19 cellular contexts compared by ENCODE assay signal in the genomic region with DNA sequence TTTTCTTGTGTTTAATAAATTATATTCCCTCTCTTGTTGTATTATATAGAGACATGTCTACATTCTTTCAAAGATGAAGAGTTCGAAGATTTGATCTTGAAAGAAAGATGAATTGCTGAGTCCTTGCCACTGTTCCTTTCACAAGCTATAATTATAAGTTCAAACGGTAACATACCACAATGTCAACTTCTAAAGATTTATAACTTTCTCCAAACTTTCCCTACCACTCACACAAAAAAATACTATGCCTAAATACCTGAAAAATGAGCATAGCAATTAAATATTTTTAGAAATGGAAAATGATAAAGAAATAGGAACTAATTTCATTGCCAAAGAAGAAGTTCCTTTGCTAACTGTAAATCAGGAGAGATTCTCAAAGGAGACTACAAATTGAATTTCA. TPM values are rescaled to one million over a fixed set of nuclear protein-coding genes. Genes with fewer than 3 reads are reported as not detected.
DNase-seq lines count a peak whose midpoint lies in the region; ATAC-seq, FAIRE-seq and TF ChIP-seq lines count a peak whose summit lies in the region.
"Had no signal": no experiment of that assay in that cellular context is flagged by ENCODE, and none has a peak within 500 bp of the region (broad histone marks: within the 10 kb centered on the region; RNA-seq: fewer than 3 reads in every experiment).

No MANE protein-coding gene starts in this region.

- no peaks in the 10 kb centered on the region for H3K9me3 Mint-ChIP-seq in mesothelial cell of epicardium
- H3K9me3 Mint-ChIP-seq: CD4-positive, alpha-beta T cell; H9 had no signal

- TF ChIP-seq POLR2A in A549 (IDR thresholded peaks at IDR 0.05; ENCODE audit: low read length), result no peak

- WGBS in A549 (ENCODE audit: missing lambda C conversion rate), result 84% methylated on average over 2 of the region's 2 CpGs

- no peak for TF ChIP-seq RAD21 in A549 (conservative IDR thresholded peaks at IDR 0.05 in 1 of 2, IDR thresholded peaks at IDR 0.05 in 1 of 2)

- H3K9me3 ChIP-seq in A549 (no peaks in the 10 kb centered on the region), HEK293 (ENCODE audit: control insufficient read depth, insufficient read depth, low read depth, low read length) (no peaks in the 10 kb centered on the region)
- H3K9me3 ChIP-seq: Caco-2 had no signal

- no peak for TF ChIP-seq EP300 in A549 (IDR thresholded peaks at IDR 0.05)

- H3K4me1 ChIP-seq in A549 (no peaks in the 10 kb centered on the region), HEK293 (ENCODE audit: control insufficient read depth, insufficient read depth, low read length) (peaks cover 6% of the 10 kb centered on the region), foreskin keratinocyte (peaks cover 12% of the 10 kb centered on the region)
- H3K4me1 ChIP-seq: Caco-2 had no signal

- DNase-seq in A549 (ENCODE audit: low read depth in 1 of 2, low spot score in 1 of 2) (no peak), amniotic epithelial cell (ENCODE audit: low read depth) (peak; percentile 12), mesothelial cell of epicardium (ENCODE audit: low spot score in 2 of 2, unreplicated experiment in 2 of 2) (no peak), cerebellar cortex (ENCODE audit: low spot score) (no peak), NCI-H1105 (lab: John Stamatoyannopoulos, UW) (no peak), foreskin keratinocyte (no peak), DMS 273 (lab: John Stamatoyannopoulos, UW; ENCODE audit: unreplicated experiment) (no peak)
- DNase-seq: 8988T; Caco-2; CD4-positive, alpha-beta T cell; DMS153; DMS79 treated with DMSO at 0.1 percent for 48 hours; GF-D8; H9 had no signal

- H3K27me3 Mint-ChIP-seq in mesothelial cell of epicardium (ENCODE audit: low read depth), result no peaks in the 10 kb centered on the region
- H3K27me3 Mint-ChIP-seq: CD4-positive, alpha-beta T cell had no signal

- no peak overlapping the region for H3K4me3 Mint-ChIP-seq in mesothelial cell of epicardium
- H3K4me3 Mint-ChIP-seq: CD4-positive, alpha-beta T cell; H9 had no signal

- POLR2A ChIA-PET in A549 (lab: Yijun Ruan, JAX), result no interaction called here
- POLR2A ChIA-PET in HEK293 (lab: Yijun Ruan, JAX), result no interaction called here

- peak; percentile 23 for FAIRE-seq in A549 (lab: Jason Lieb, UNC)
- FAIRE-seq: D721Med, H1 had no signal

- H3K4me2 ChIP-seq in A549, result no peak overlapping the region
- H3K4me2 ChIP-seq: KMS-11 had no signal

- peaks cover 51% of the 10 kb centered on the region for H3K4me1 Mint-ChIP-seq in mesothelial cell of epicardium
- H3K4me1 Mint-ChIP-seq: H9 had no signal

- ATAC-seq in A549 (no peak), foreskin keratinocyte (no peak)

- H3K36me3 Mint-ChIP-seq in mesothelial cell of epicardium, result no peaks in the 10 kb centered on the region

- no peak for TF ChIP-seq CTCF in A549 (IDR thresholded peaks at IDR 0.05)
- TF ChIP-seq CTCF in HEK293 (tag by site-specific recombination; IDR thresholded peaks at IDR 0.05), result no peak
- TF ChIP-seq CTCF in mesothelial cell of epicardium (IDR thresholded peaks at IDR 0.05; ENCODE audit: unreplicated experiment), result no peak
- no peak for TF ChIP-seq CTCF in foreskin keratinocyte (conservative IDR thresholded peaks at IDR 0.05)

- peaks cover 21 to 27% of the 10 kb centered on the region in 2 experiments for H3K36me3 ChIP-seq in HEK293 (ENCODE audit: control insufficient read depth in 2 of 2, insufficient read depth in 1 of 2, low read length in 2 of 2)

- H3K27ac ChIP-seq in A549 (no peak overlapping the region), HEK293 (ENCODE audit: extremely low read depth, low read depth, low read length) (no peak overlapping the region), foreskin keratinocyte (no peak overlapping the region)
- H3K27ac ChIP-seq: C4-2B, KMS-11 had no signal

- peak overlapping the region; percentile 64 for H3K27ac Mint-ChIP-seq in mesothelial cell of epicardium
- H3K27ac Mint-ChIP-seq: CD4-positive, alpha-beta T cell; H9 had no signal

- CTCF ChIA-PET in A549 (lab: Yijun Ruan, JAX), result interaction anchor here (1.0 to 1.2 kb wide), 2 partner anchors 24 to 401 kb away, joined by 3 to 4 read pairs; no protein-coding TSS in a partner anchor
- CTCF ChIA-PET in HEK293 (lab: Yijun Ruan, JAX), result interaction anchor here (0.6 kb wide), 1 partner anchor 387 kb away, joined by 3 read pairs; no protein-coding TSS in a partner anchor

- H3K27me3 ChIP-seq in foreskin keratinocyte, result no peaks in the 10 kb centered on the region

- H3K4me3 ChIP-seq in A549 (no peak overlapping the region), HEK293 (ENCODE audit: low read depth, low read length) (no peak overlapping the region)

TF ChIP-seq in A549, 52 proteins besides CTCF, POLR2A, EP300 and RAD21:
- TF ChIP-seq EHF (CRISPR knock-in tag; IDR thresholded peaks at IDR 0.05) (no peak), CHD4 (IDR thresholded peaks at IDR 0.05; ENCODE audit: borderline replicate concordance) (no peak), ZSCAN20 (CRISPR knock-in tag; IDR thresholded peaks at IDR 0.05) (no peak), RCOR1 (IDR thresholded peaks at IDR 0.05; ENCODE audit: low read depth, low read length) (no peak), NR3C1 (IDR thresholded peaks at IDR 0.05) (no peak), GATA3 (IDR thresholded peaks at IDR 0.05; ENCODE audit: borderline replicate concordance) (no peak), ZFP36 (IDR thresholded peaks at IDR 0.05; ENCODE audit: borderline replicate concordance, partially characterized antibody) (no peak)
TF ChIP-seq in A549: peak in this region for 0.

TF ChIP-seq in HEK293, 187 proteins besides CTCF, POLR2A, EP300 and RAD21:
- TF ChIP-seq ZSCAN30 (tag by site-specific recombination; IDR thresholded peaks at IDR 0.05), result no peak
- peak; percentile 67; the same call in 1 of the 2 replicates for TF ChIP-seq PRDM1 (tag by site-specific recombination; IDR thresholded peaks at IDR 0.05)
- peak; percentile 56 for TF ChIP-seq SP7 (tag by site-specific recombination; IDR thresholded peaks at IDR 0.05)

RNA-seq across cellular contexts. Expression of a gene that starts 50.6 kb away (rescaled TPM):
- polyA plus RNA-seq in A549 (2011; rRNA removed) (8.8 and 11.5 TPM in 2 replicates), A549 (2017; fragmentation: RNase III; extraction: RNeasy Plus Mini Kit Qiagen cat#74134 plus additional on column Dnase treatment) (8.0 to 8.2 TPM (median 8.0 TPM) in 3 replicates), foreskin keratinocyte (3.0 and 4.1 TPM in 2 replicates)
- 2.0 and 2.3 TPM in 2 replicates for polyA plus RNA-seq in A549 (2012; cell fraction: cytosol; rRNA removed)
- polyA plus RNA-seq in A549 (2012; cell fraction: nucleus; rRNA removed), result 2.9 and 5.8 TPM in 2 replicates
- polyA minus RNA-seq in A549 (2011; rRNA and poly(A)+ RNA removed), result 9.7 and 11.9 TPM in 2 replicates
- total RNA-seq in mesothelial cell of epicardium (12.3 to 13.3 TPM (median 12.8 TPM) in 3 replicates), foreskin keratinocyte (17.4 and 18.1 TPM in 2 replicates)
